1 cellular context compared by ENCODE assay signal in genomic region chr20:63014287-63014686, GRCh38.
TF ChIP-seq lines count a peak whose summit lies in the region.

No MANE protein-coding gene starts in this region.

TF ChIP-seq in IMR-90, 13 proteins besides CTCF, POLR2A, EP300 and RAD21:
- TF ChIP-seq MAZ (IDR thresholded peaks at IDR 0.05; ENCODE audit: borderline replicate concordance, low read depth, low read length) (no peak), BHLHE40 (IDR thresholded peaks at IDR 0.05; ENCODE audit: low read depth, low read length) (no peak), RFX5 (IDR thresholded peaks at IDR 0.05; ENCODE audit: low read depth, low read length) (no peak), RCOR1 (IDR thresholded peaks at IDR 0.05; ENCODE audit: insufficient replicate concordance, low read length) (no peak), MXI1 (IDR thresholded peaks at IDR 0.05; ENCODE audit: borderline replicate concordance, low read depth, low read length) (no peak), FOS (IDR thresholded peaks at IDR 0.05; ENCODE audit: low read depth, low read length) (no peak), NFE2L2 (IDR thresholded peaks at IDR 0.05; ENCODE audit: low read depth, low read length) (no peak), CEBPB (IDR thresholded peaks at IDR 0.05; ENCODE audit: low read depth, low read length) (no peak), MAFK (IDR thresholded peaks at IDR 0.05; ENCODE audit: low read depth, low read length) (no peak), CHD1 (IDR thresholded peaks at IDR 0.05; ENCODE audit: low read depth, low read length) (no peak), USF2 (IDR thresholded peaks at IDR 0.05; ENCODE audit: low read depth, low read length) (no peak), SMC3 (IDR thresholded peaks at IDR 0.05; ENCODE audit: low read depth, low read length) (no peak), ELK1 (IDR thresholded peaks at IDR 0.05; ENCODE audit: borderline replicate concordance, low read depth, low read length) (no peak)
